ENCODE assay signal across 21 cellular contexts in the genomic region with DNA sequence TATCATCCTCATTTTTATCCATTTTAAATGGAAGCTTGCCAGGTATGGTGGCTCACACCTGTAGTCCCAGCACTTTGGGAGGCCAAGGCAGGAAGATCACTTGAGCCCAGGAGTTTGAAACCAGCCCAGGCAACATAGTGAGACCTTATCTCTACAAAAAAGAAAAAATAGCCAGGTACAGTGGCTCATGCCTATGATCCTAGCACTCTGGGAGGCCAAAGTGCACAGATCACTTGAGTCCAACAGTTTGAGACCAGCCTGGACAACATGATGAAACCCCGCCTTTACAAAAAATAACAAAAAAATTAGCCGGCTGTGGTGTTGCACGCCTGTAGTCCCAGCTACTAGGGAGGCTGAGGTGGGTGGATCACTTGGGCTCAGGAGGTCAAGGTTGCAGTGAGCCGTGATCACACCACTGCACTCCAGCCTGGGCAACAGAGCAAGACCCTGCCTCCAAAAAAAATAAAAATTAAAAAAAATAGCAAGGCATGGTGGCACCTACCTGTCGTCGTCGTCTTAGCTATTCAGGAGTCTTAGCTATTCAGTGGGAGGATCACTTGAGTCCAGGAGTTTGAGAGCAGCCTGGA.
DNase-seq lines count a peak whose midpoint lies in the region; ATAC-seq and TF ChIP-seq lines count a peak whose summit lies in the region.
"Had no signal": no experiment of that assay in that cellular context is flagged by ENCODE, and none has a peak within 500 bp of the region (broad histone marks: within the 10 kb centered on the region; RNA-seq: fewer than 3 reads in every experiment).

No MANE protein-coding gene starts in this region.

- H3K4me3 ChIP-seq in heart left ventricle = no peak overlapping the region
- no peak overlapping the region for H3K4me3 ChIP-seq in right cardiac atrium (ENCODE audit: low read length)
- H3K4me3 ChIP-seq in gastrocnemius medialis = no peak overlapping the region
- no peak overlapping the region for H3K4me3 ChIP-seq in upper lobe of left lung
- no peak overlapping the region for H3K4me3 ChIP-seq in lower lobe of right lung
- H3K4me3 ChIP-seq: ovary, testis had no signal

- intact Hi-C loops in heart left ventricle (cut with DNase I) (loop anchor here in 3 of 10 donors (5.0 kb wide), 2 partner anchors 35 to 40 kb away; no protein-coding TSS in a partner anchor), left cardiac atrium (cut with DNase I) (loop anchor here in 1 of 2 donors (10.0 kb wide), 1 partner anchor 57 kb away; no protein-coding TSS in a partner anchor), right cardiac atrium (cut with DNase I) (no loop called here), gastrocnemius medialis (cut with DNase I; ENCODE audit: low total_unique reads) (no loop called here), left colon (cut with DNase I, micrococcal nuclease) (no loop called here), lower lobe of right lung (cut with DNase I) (no loop called here)

- H3K27ac ChIP-seq in heart left ventricle = peak overlapping the region; percentile 2 to 83 (median 66)
- peak overlapping the region; percentile 15 for H3K27ac ChIP-seq in right cardiac atrium (ENCODE audit: low read length)
- peak overlapping the region; percentile 24 to 72 (median 40) for H3K27ac ChIP-seq in gastrocnemius medialis
- H3K27ac ChIP-seq in upper lobe of left lung = peak overlapping the region; percentile 3 to 56 (median 25)
- H3K27ac ChIP-seq in lower lobe of right lung = no peak overlapping the region

- H3K36me3 ChIP-seq in heart left ventricle (peaks cover 0 to 39% (median 29%) of the 10 kb centered on the region in 9 donors), gastrocnemius medialis (peaks cover 0 to 4% of the 10 kb centered on the region in 2 donors), upper lobe of left lung (peaks cover 2 to 45% (median 22%) of the 10 kb centered on the region in 4 donors), lower lobe of right lung (peaks cover 50% of the 10 kb centered on the region)
- H3K36me3 ChIP-seq: ovary had no signal

- DNase-seq in heart left ventricle (peak in 1 of 5 donors; percentile 8), left cardiac atrium (no peak), right cardiac atrium (no peak), gastrocnemius medialis (no peak), upper lobe of left lung (no peak), left colon (no peak), NCI-H1092 (lab: John Stamatoyannopoulos, UW) (no peak), lower lobe of right lung (no peak)
- DNase-seq: activated CD4-positive, CD25-positive, alpha-beta regulatory T cell; activated naive CD4-positive, alpha-beta T cell treated with anti-CD3 and anti-CD28 coated beads, Interleukin-2, amount 50 U/mL, for 16 hours; amniotic stem cell; CD4-positive, alpha-beta T cell; dermis blood vessel endothelial cell; natural killer cell; stimulated activated CD4-positive, alpha-beta T cell treated with anti-CD3 and anti-CD28 coated beads, Interleukin-12 subunit alpha, Interleukin-12 subunit beta, amount 100 ng/mL, for 4 hours; stimulated activated CD4-positive, alpha-beta T cell treated with anti-CD3 and anti-CD28 coated beads, Interleukin-4, amount 100 ng/mL, for 4 hours; T-helper 1 cell had no signal

- H3K9me3 ChIP-seq in heart left ventricle = no peaks in the 10 kb centered on the region
- H3K9me3 ChIP-seq in right cardiac atrium (ENCODE audit: control insufficient read depth, low read length) = no peaks in the 10 kb centered on the region
- H3K9me3 ChIP-seq in gastrocnemius medialis = no peaks in the 10 kb centered on the region
- H3K9me3 ChIP-seq in upper lobe of left lung = no peaks in the 10 kb centered on the region
- H3K9me3 ChIP-seq in lower lobe of right lung = no peaks in the 10 kb centered on the region
- H3K9me3 ChIP-seq: ovary, testis had no signal

- in situ Hi-C loops in gastrocnemius medialis (cut with MboI; ENCODE audit: low sequenced_read_pairs in 4 of 4) = no loop called here

- TF ChIP-seq EP300 in upper lobe of left lung (IDR thresholded peaks at IDR 0.05) = no peak

- WGBS in heart left ventricle, 4 donors = 84 to 90% (median 86%) methylated on average over 7 of the region's 7 CpGs
- 87% methylated on average over 7 of the region's 7 CpGs for whole genome bisulfite sequencing in right cardiac atrium
- WGBS in upper lobe of left lung, 2 donors = 90 to 92% methylated on average over 7 of the region's 7 CpGs

- TF ChIP-seq CTCF in heart left ventricle (IDR thresholded peaks at IDR 0.05) (no peak), gastrocnemius medialis (IDR thresholded peaks at IDR 0.05 in 4 of 5, conservative IDR thresholded peaks at IDR 0.05 in 1 of 5) (no peak), upper lobe of left lung (IDR thresholded peaks at IDR 0.05) (no peak), lower lobe of right lung (IDR thresholded peaks at IDR 0.05) (no peak)

- H3K4me1 ChIP-seq in heart left ventricle = peaks cover 12 to 93% (median 66%) of the 10 kb centered on the region in 12 donors
- peaks cover 36% of the 10 kb centered on the region for H3K4me1 ChIP-seq in right cardiac atrium (ENCODE audit: control insufficient read depth, insufficient read depth, low read length)
- H3K4me1 ChIP-seq in gastrocnemius medialis = peaks cover 36 to 42% of the 10 kb centered on the region in 2 donors
- peaks cover 41 to 59% (median 48%) of the 10 kb centered on the region in 4 donors for H3K4me1 ChIP-seq in upper lobe of left lung
- peaks cover 52% of the 10 kb centered on the region for H3K4me1 ChIP-seq in lower lobe of right lung

- no peaks in the 10 kb centered on the region for H3K27me3 ChIP-seq in heart left ventricle
- no peaks in the 10 kb centered on the region for H3K27me3 ChIP-seq in right cardiac atrium (ENCODE audit: control insufficient read depth, insufficient read depth)
- H3K27me3 ChIP-seq in gastrocnemius medialis = no peaks in the 10 kb centered on the region
- no peaks in the 10 kb centered on the region for H3K27me3 ChIP-seq in upper lobe of left lung
- no peaks in the 10 kb centered on the region for H3K27me3 ChIP-seq in lower lobe of right lung (ENCODE audit: low read depth)
- H3K27me3 ChIP-seq: ovary, testis had no signal

- TF ChIP-seq POLR2A in heart left ventricle (IDR thresholded peaks at IDR 0.05) = no peak
- no peak for TF ChIP-seq POLR2A in gastrocnemius medialis (IDR thresholded peaks at IDR 0.05)
- TF ChIP-seq POLR2A in upper lobe of left lung (IDR thresholded peaks at IDR 0.05) = no peak

- no peak for ATAC-seq in heart left ventricle
- ATAC-seq in left cardiac atrium = no peak
- no peak for ATAC-seq in right cardiac atrium
- ATAC-seq in gastrocnemius medialis = no peak
- no peak for ATAC-seq in upper lobe of left lung (ENCODE audit: low FRiP score in 2 of 2)
- ATAC-seq in left colon = no peak
- no peak for ATAC-seq in lower lobe of right lung
- ATAC-seq: HCT116; natural killer cell; stimulated activated memory B cell treated with anti-CD40 and anti-IgM and Interleukin-4, amounts not matched to agents 10 μg/mL and 1 μg/mL and 100 μg/mL, for 72 hours had no signal
